1 cellular context compared by ENCODE assay signal in genomic region chr5:77030097-77031071, GRCh38.
TF ChIP-seq lines count a peak whose summit lies in the region.

TSS of gene AGGF1 (plus strand) at chr5:77030404. CDS start at chr5:77030767, 363 bp downstream.

TF ChIP-seq in HepG2, 621 proteins besides CTCF, POLR2A, EP300 and RAD21 (continued from another document and continues in another):
- TF ChIP-seq FOXO4 (CRISPR knock-in tag; conservative IDR thresholded peaks at IDR 0.05), result no peak
- no peak for TF ChIP-seq ZNF674 (CRISPR knock-in tag; IDR thresholded peaks at IDR 0.05; ENCODE audit: low read depth)
- no peak; the same call in 1 of the 2 replicates for TF ChIP-seq ZNF749 (CRISPR knock-in tag; IDR thresholded peaks at IDR 0.05; ENCODE audit: borderline replicate concordance)
- TF ChIP-seq MAF1 (CRISPR knock-in tag; IDR thresholded peaks at IDR 0.05; ENCODE audit: borderline replicate concordance), result no peak; the same call in 1 of the 2 replicates
- peak; percentile 90; the same call in 1 of the 2 replicates for TF ChIP-seq ARID4A (CRISPR knock-in tag; IDR thresholded peaks at IDR 0.05; ENCODE audit: borderline replicate concordance)
- TF ChIP-seq ZUFSP (CRISPR knock-in tag; IDR thresholded peaks at IDR 0.05; ENCODE audit: borderline replicate concordance), result no peak; the same call in 1 of the 2 replicates
- no peak; the same call in 1 of the 2 replicates for TF ChIP-seq ZNF614 (CRISPR knock-in tag; IDR thresholded peaks at IDR 0.05; ENCODE audit: borderline replicate concordance)
- peak; percentile 92 for TF ChIP-seq KDM5B (CRISPR knock-in tag; IDR thresholded peaks at IDR 0.05; ENCODE audit: borderline replicate concordance)
- TF ChIP-seq ZNF773 (CRISPR knock-in tag; IDR thresholded peaks at IDR 0.05; ENCODE audit: borderline replicate concordance), result peak; percentile 42; the same call in 1 of the 2 replicates
- TF ChIP-seq TOE1 (CRISPR knock-in tag; IDR thresholded peaks at IDR 0.05), result no peak
- TF ChIP-seq HOXA9 (CRISPR knock-in tag; IDR thresholded peaks at IDR 0.05; ENCODE audit: borderline replicate concordance), result peak; percentile 23
- no peak for TF ChIP-seq IKZF1 (IDR thresholded peaks at IDR 0.05)
- TF ChIP-seq MAFG (CRISPR knock-in tag; IDR thresholded peaks at IDR 0.05), result no peak
- peak; percentile 87; the same call in 1 of the 2 replicates for TF ChIP-seq ZBTB20 (CRISPR knock-in tag; IDR thresholded peaks at IDR 0.05; ENCODE audit: borderline replicate concordance, low read depth)
- no peak for TF ChIP-seq PRDM15 (CRISPR knock-in tag; IDR thresholded peaks at IDR 0.05)
- TF ChIP-seq CREM (IDR thresholded peaks at IDR 0.05), result peak; percentile 77
- TF ChIP-seq CREM (CRISPR knock-in tag; IDR thresholded peaks at IDR 0.05), result no peak
- no peak for TF ChIP-seq ADNP (CRISPR knock-in tag; IDR thresholded peaks at IDR 0.05)
- no peak; the same call in 1 of the 2 replicates for TF ChIP-seq TEF (CRISPR knock-in tag; IDR thresholded peaks at IDR 0.05)
- TF ChIP-seq MAX (IDR thresholded peaks at IDR 0.05), result peak; percentile 96
- TF ChIP-seq ZBTB8A (CRISPR knock-in tag; IDR thresholded peaks at IDR 0.05; ENCODE audit: borderline replicate concordance, low read depth), result no peak
- 0 out of 2 replicates have a peak, but pooled peaks have one; percentile 15 for TF ChIP-seq HIC2 (CRISPR knock-in tag; IDR thresholded peaks at IDR 0.05; ENCODE audit: low read depth)
- no peak; the same call in 1 of the 2 replicates for TF ChIP-seq IRX3 (CRISPR knock-in tag; IDR thresholded peaks at IDR 0.05; ENCODE audit: borderline replicate concordance, low read depth)
- TF ChIP-seq FOXK1 (CRISPR knock-in tag; IDR thresholded peaks at IDR 0.05; ENCODE audit: borderline replicate concordance, low read depth), result peak; percentile 85; the same call in 1 of the 2 replicates
- 0 out of 2 replicates have a peak, but pooled peaks have one; percentile 39 for TF ChIP-seq ZNF143 (CRISPR knock-in tag; IDR thresholded peaks at IDR 0.05)
- peak; percentile 94 for TF ChIP-seq ELF3 (CRISPR knock-in tag; IDR thresholded peaks at IDR 0.05)
- no peak for TF ChIP-seq SOX6 (IDR thresholded peaks at IDR 0.05)
- TF ChIP-seq SOX6 (CRISPR knock-in tag; IDR thresholded peaks at IDR 0.05), result peak; percentile 39; the same call in 1 of the 2 replicates
- TF ChIP-seq ARID2 (CRISPR knock-in tag; IDR thresholded peaks at IDR 0.05; ENCODE audit: borderline replicate concordance), result peak; percentile 95
- peak; percentile 80; the same call in 1 of the 2 replicates for TF ChIP-seq ZNF335 (CRISPR knock-in tag; IDR thresholded peaks at IDR 0.05)
- TF ChIP-seq ZNF776 (CRISPR knock-in tag; IDR thresholded peaks at IDR 0.05), result peak; percentile 81
- TF ChIP-seq ZBTB46 (CRISPR knock-in tag; IDR thresholded peaks at IDR 0.05; ENCODE audit: borderline replicate concordance), result no peak
- TF ChIP-seq ZNF703 (CRISPR knock-in tag; IDR thresholded peaks at IDR 0.05; ENCODE audit: borderline replicate concordance), result no peak
- 0 out of 2 replicates have a peak, but pooled peaks have one; percentile 54 for TF ChIP-seq ZNF44 (CRISPR knock-in tag; IDR thresholded peaks at IDR 0.05)
- peak; percentile 88; the same call in 1 of the 2 replicates for TF ChIP-seq MTA1 (CRISPR knock-in tag; IDR thresholded peaks at IDR 0.05; ENCODE audit: borderline replicate concordance)
- no peak for TF ChIP-seq STAT5B (CRISPR knock-in tag; IDR thresholded peaks at IDR 0.05)
- TF ChIP-seq BRCA1 (CRISPR knock-in tag; IDR thresholded peaks at IDR 0.05), result peak; percentile 94
- no peak for TF ChIP-seq PRPF4 (IDR thresholded peaks at IDR 0.05; ENCODE audit: low read depth, low read length, poor library complexity, severe bottlenecking)
- TF ChIP-seq BRF2 (CRISPR knock-in tag; IDR thresholded peaks at IDR 0.05), result peak; percentile 96
- peak; percentile 84 for TF ChIP-seq ZNF280D (CRISPR knock-in tag; IDR thresholded peaks at IDR 0.05)
- peak; percentile 86 for TF ChIP-seq ZNF230 (CRISPR knock-in tag; IDR thresholded peaks at IDR 0.05)
